ENCODE assay signal across 24 cellular contexts in genomic region chr4:105572296-105572695, GRCh38. TPM values are rescaled to one million over a fixed set of nuclear protein-coding genes. Genes with fewer than 3 reads are reported as not detected.
"Had no signal": no experiment of that assay in that cellular context is flagged by ENCODE, and none has a peak within 500 bp of the region (broad histone marks: within the 10 kb centered on the region; RNA-seq: fewer than 3 reads in every experiment).

No MANE protein-coding gene starts in this region.

- DNase-seq: effector memory CD8-positive, alpha-beta T cell; glutamatergic neuron; islet precursor cell; mammary epithelial cell; naive thymus-derived CD4-positive, alpha-beta T cell; nephron progenitor cell; psoas muscle; retina; right lobe of liver; spleen; stimulated activated CD4-positive, alpha-beta T cell treated with anti-CD3 and anti-CD28 coated beads, Interleukin-15, amount 100 ng/mL, for 24 hours; stimulated activated CD4-positive, alpha-beta T cell treated with anti-CD3 and anti-CD28 coated beads, Interleukin-1b, Interleukin-23, amount 100 ng/mL, for 48 hours; stimulated activated CD4-positive, alpha-beta T cell treated with anti-CD3 and anti-CD28 coated beads, Interleukin-4, amount 100 ng/mL, for 24 hours; tibial artery; upper lobe of left lung; uterus had no signal

- H3K27ac ChIP-seq: epithelial cell of prostate, esophagus muscularis mucosa, gastroesophageal sphincter, psoas muscle, right lobe of liver, spleen, tibial artery, upper lobe of left lung, uterus had no signal

RNA-seq across cellular contexts. Expression of gene ARHGEF38, which starts 19.9 kb away (rescaled TPM):
- total RNA-seq: fibroblast of villous mesenchyme; mesenteric fat pad; mononuclear cell; naive thymus-derived CD4-positive, alpha-beta T cell; omental fat pad; psoas muscle; skeletal muscle tissue; spleen had no signal
